19 cellular contexts compared by ENCODE assay signal in genomic region chr4:145340071-145340695, GRCh38.
A peak's percentile ranks its signal among the peaks of the same experiment; 100 is the strongest.
DNase-seq lines count a peak whose midpoint lies in the region; ATAC-seq and TF ChIP-seq lines count a peak whose summit lies in the region.
"Had no signal": no experiment of that assay in that cellular context is flagged by ENCODE, and none has a peak within 500 bp of the region (broad histone marks: within the 10 kb centered on the region; RNA-seq: fewer than 3 reads in every experiment).

No MANE protein-coding gene starts in this region.

- no peaks in the 10 kb centered on the region for H3K27me3 ChIP-seq in HCT116 (ENCODE audit: insufficient read depth, low read length)
- no peaks in the 10 kb centered on the region for H3K27me3 ChIP-seq in adrenal gland
- no peaks in the 10 kb centered on the region for H3K27me3 ChIP-seq in brain microvascular endothelial cell (replicated peaks)
- H3K27me3 ChIP-seq: BLaER1, SJSA1 had no signal

- TF ChIP-seq CTCF in HCT116 (IDR thresholded peaks at IDR 0.05 in 2 of 3, conservative IDR thresholded peaks at IDR 0.05 in 1 of 3; ENCODE audit: borderline replicate concordance in 1 of 3, insufficient read depth in 1 of 3, low read depth in 2 of 3, low read length in 2 of 3) (no peak), adrenal gland (IDR thresholded peaks at IDR 0.05) (no peak), brain microvascular endothelial cell (IDR thresholded peaks at IDR 0.05; ENCODE audit: low read depth, low read length, missing control alignments) (no peak)

- RAD21 ChIA-PET in HCT116 (lab: Charles Lee; ENCODE audit: low non-redundant PET in 1 of 2, low total read pairs in 2 of 2, uncharacterized antibody in 2 of 2, unreplicated experiment in 2 of 2): no interaction called here

- in situ Hi-C loops in brain microvascular endothelial cell (cut with HindIII; ENCODE audit: low pct_ligation_motif_present, low sequenced_read_pairs): no loop called here

- CTCF ChIA-PET in HCT116 (lab: Charles Lee): no interaction called here

- WGBS in adrenal gland, 4 donors: 41 to 64% (median 48%) methylated on average over 7 of the region's 7 CpGs

- peak; percentile 14 for DNase-seq in CMK (ENCODE audit: low read depth)
- DNase-seq in HCT116 (ENCODE audit: low read depth, low spot score): no peak
- DNase-seq in adrenal gland: peak in 6 of 7 donors; percentile 54 to 64 (median 58)
- peak; percentile 44 for DNase-seq in iPS-NIHi7 (ENCODE audit: extremely low spot score)
- DNase-seq in brain microvascular endothelial cell: no peak
- no peak for DNase-seq in activated T-cell treated with anti-CD3 and anti-CD28 coated beads, Interleukin-2, amount 50 U/mL, for 48 hours
- no peak for DNase-seq in activated CD8-positive, alpha-beta memory T cell treated with anti-CD3 and anti-CD28 coated beads, Interleukin-2, amount 50 U/mL, for 48 hours
- DNase-seq: CD8-positive, alpha-beta T cell; DMS 273 treated with DMSO at 0.1 percent for 48 hours; GF-D8; GM23248; MV-4-11; NCI-H1417; NCI-H187 treated with DMSO at 0.1 percent for 48 hours; NCI-H510A; NCI-H82; PC-9 had no signal

- no peak overlapping the region for H3K4me2 ChIP-seq in HCT116 (ENCODE audit: low read length)
- H3K4me2 ChIP-seq: BLaER1, PC-9 had no signal

- no peak; the same call in 1 of the 2 replicates for ATAC-seq in HCT116
- ATAC-seq: CD8-positive, alpha-beta T cell had no signal

- POLR2A ChIA-PET in HCT116 (lab: Charles Lee): no interaction called here

- no peak for TF ChIP-seq RAD21 in HCT116 (IDR thresholded peaks at IDR 0.05; ENCODE audit: low read depth)

- no peaks in the 10 kb centered on the region for H3K36me3 ChIP-seq in HCT116 (ENCODE audit: control insufficient read depth in 1 of 2, insufficient read depth in 2 of 2, low read length in 2 of 2)
- H3K36me3 ChIP-seq in adrenal gland (replicated peaks in 1 of 2): no peaks in the 10 kb centered on the region
- no peaks in the 10 kb centered on the region for H3K36me3 ChIP-seq in brain microvascular endothelial cell (replicated peaks)
- H3K36me3 ChIP-seq: BLaER1, SJSA1 had no signal

- no peaks in the 10 kb centered on the region for H3K79me2 ChIP-seq in HCT116 (ENCODE audit: insufficient read depth, low read length)

- BruUV-seq in HCT116 (replicated peaks; lab: Mats Ljungman, UMichigan): no TSS peak

- H3K4me1 ChIP-seq in HCT116 (ENCODE audit: control insufficient read depth in 1 of 2, insufficient read depth in 2 of 2, low read length in 2 of 2): no peaks in the 10 kb centered on the region
- no peaks in the 10 kb centered on the region for H3K4me1 ChIP-seq in adrenal gland (replicated peaks in 1 of 2)
- H3K4me1 ChIP-seq: BLaER1 had no signal

- no peaks in the 10 kb centered on the region for H4K20me1 ChIP-seq in HCT116 (ENCODE audit: insufficient read depth)
- H4K20me1 ChIP-seq: BLaER1 had no signal

- no peaks in the 10 kb centered on the region for H3K9me2 ChIP-seq in HCT116 (ENCODE audit: insufficient read depth)

- H2AFZ ChIP-seq in HCT116 (ENCODE audit: low read depth, low read length, poor library complexity, severe bottlenecking): peak overlapping the region; percentile 61
- H2AFZ ChIP-seq: GM23248, PC-9 had no signal

- intact Hi-C loops in HCT116 (cut with micrococcal nuclease) (no loop called here), adrenal gland (cut with DNase I) (no loop called here)

- no peak overlapping the region for H3K4me3 ChIP-seq in HCT116 (replicated peaks in 1 of 2; ENCODE audit: low read depth in 1 of 2, low read length in 2 of 2)
- peak overlapping the region in 1 of 4 donors; percentile 33 for H3K4me3 ChIP-seq in adrenal gland
- no peak overlapping the region for H3K4me3 ChIP-seq in brain microvascular endothelial cell (ENCODE audit: low read depth, low read length)
- H3K4me3 ChIP-seq: BLaER1, GM23248, PC-9, SJSA1 had no signal

- no peaks in the 10 kb centered on the region for H3K9me3 ChIP-seq in HCT116 (ENCODE audit: control insufficient read depth in 1 of 2, insufficient read depth in 1 of 2, low read depth in 1 of 2, low read length in 2 of 2)
- H3K9me3 ChIP-seq in adrenal gland (replicated peaks in 1 of 3): no peaks in the 10 kb centered on the region
- H3K9me3 ChIP-seq: BLaER1, SJSA1 had no signal

- TF ChIP-seq POLR2A in HCT116 (IDR thresholded peaks at IDR 0.05; ENCODE audit: borderline replicate concordance, extremely low read depth, insufficient read depth, insufficient read length) (no peak), adrenal gland (IDR thresholded peaks at IDR 0.05) (no peak)

- no peak overlapping the region for H3K9ac ChIP-seq in HCT116 (ENCODE audit: low read length)
- H3K9ac ChIP-seq: BLaER1, GM23248 had no signal

- H3K27ac ChIP-seq in HCT116 (ENCODE audit: low read depth, low read length) (no peak overlapping the region), adrenal gland (no peak overlapping the region), brain microvascular endothelial cell (no peak overlapping the region)
- H3K27ac ChIP-seq: BLaER1, GM23248, PC-9, SJSA1 had no signal

TF ChIP-seq in HCT116, 20 proteins besides CTCF, POLR2A, EP300 and RAD21:
- TF ChIP-seq SIN3A (IDR thresholded peaks at IDR 0.05; ENCODE audit: low read depth): no peak
- no peak for TF ChIP-seq REST (IDR thresholded peaks at IDR 0.05; ENCODE audit: low read depth)
- TF ChIP-seq SRF (IDR thresholded peaks at IDR 0.05; ENCODE audit: low read depth): no peak
- TF ChIP-seq JUND (IDR thresholded peaks at IDR 0.05): no peak
- TF ChIP-seq YY1 (IDR thresholded peaks at IDR 0.05; ENCODE audit: extremely low read depth, insufficient replicate concordance, low read depth, low read length): no peak
- no peak for TF ChIP-seq ATF3 (IDR thresholded peaks at IDR 0.05)
- TF ChIP-seq ZNF274 (IDR thresholded peaks at IDR 0.05; ENCODE audit: low read depth, low read length): no peak
- no peak for TF ChIP-seq EGR1 (IDR thresholded peaks at IDR 0.05; ENCODE audit: low read depth)
- TF ChIP-seq POLR2AphosphoS5 (IDR thresholded peaks at IDR 0.05; ENCODE audit: low read depth, low read length): no peak
- TF ChIP-seq EZH2 (IDR thresholded peaks at IDR 0.05): no peak
- no peak for TF ChIP-seq ELF1 (IDR thresholded peaks at IDR 0.05; ENCODE audit: borderline replicate concordance, low read depth)
- no peak for TF ChIP-seq ZFX (IDR thresholded peaks at IDR 0.05)
TF ChIP-seq in HCT116: peak in this region for 0.

Comparison
In these comparisons a context has a peak if more than half of its experiments do, and no peak if none do; other contexts are left out.
1. DNase-seq: peak in CMK (single experiment), adrenal gland (6 of 7) and iPS-NIHi7 (single experiment); none in HCT116 (single experiment), brain microvascular endothelial cell (single experiment), activated T-cell treated with anti-CD3 and anti-CD28 coated beads, Interleukin-2, amount 50 U/mL, for 48 hours (0 of 2) and activated CD8-positive, alpha-beta memory T cell treated with anti-CD3 and anti-CD28 coated beads, Interleukin-2, amount 50 U/mL, for 48 hours (single experiment).